ENCODE assay signal across 8 cellular contexts in genomic region chr19:36687214-36688056, GRCh38. TPM values are rescaled to one million over a fixed set of nuclear protein-coding genes. Genes with fewer than 3 reads are reported as not detected.
A peak's percentile ranks its signal among the peaks of the same experiment; 100 is the strongest.
DNase-seq lines count a peak whose midpoint lies in the region; ATAC-seq, FAIRE-seq and TF ChIP-seq lines count a peak whose summit lies in the region.

Gene ZNF567, plus strand, starts transcription at chr19:36687612. Its CDS starts 7,256 bp downstream, at chr19:36694868.

- H3K36me3 Mint-ChIP-seq in T-helper 1 cell treated with Interleukin-12 subunit alpha and Interleukin-12 subunit beta and Interleukin-4 antibody, amounts not matched to agents 30 μg/mL and 1 μg/mL, for 36 hours (ENCODE audit: low read depth) = peaks cover 63% of the 10 kb centered on the region

- H3K27ac ChIP-seq in right atrium auricular region (peak within 1 kb of the TSS; percentile 80 to 85), prostate gland (peak within 1 kb of the TSS; percentile 57 to 69), urinary bladder (ENCODE audit: low read depth) (peak within 1 kb of the TSS; percentile 31)

- H3K4me1 Mint-ChIP-seq in T-helper 1 cell treated with Interleukin-12 subunit alpha and Interleukin-12 subunit beta and Interleukin-4 antibody, amounts not matched to agents 30 μg/mL and 1 μg/mL, for 36 hours (ENCODE audit: low read depth) = peaks cover 31% of the 10 kb centered on the region

- DNase-seq in GM12892 (ENCODE audit: insufficient read length) (peak; percentile 95), NCI-H1694 (lab: John Stamatoyannopoulos, UW) (peak; percentile 94), anterior cingulate cortex (lab: John Stamatoyannopoulos, UW) (peak; percentile 66 to 99 (median 95)), right atrium auricular region (ENCODE audit: low spot score) (peak; percentile 98), prostate gland (ENCODE audit: low spot score) (peak; percentile 98)

- peak within 1 kb of the TSS; percentile 96 for H3K27ac Mint-ChIP-seq in T-helper 1 cell treated with Interleukin-12 subunit alpha and Interleukin-12 subunit beta and Interleukin-4 antibody, amounts not matched to agents 30 μg/mL and 1 μg/mL, for 36 hours

- peaks cover 48% of the 10 kb centered on the region for H3K9me3 Mint-ChIP-seq in T-helper 1 cell treated with Interleukin-12 subunit alpha and Interleukin-12 subunit beta and Interleukin-4 antibody, amounts not matched to agents 30 μg/mL and 1 μg/mL, for 36 hours

- ATAC-seq in HG02840 (IDR thresholded peaks at IDR 0.05; ENCODE audit: low FRiP score, unreplicated experiment) = peak; percentile 93

- H3K36me3 ChIP-seq in right atrium auricular region (peaks cover 27% of the 10 kb centered on the region), prostate gland (peaks cover 0 to 13% of the 10 kb centered on the region in 2 donors), urinary bladder (ENCODE audit: insufficient read depth) (peaks cover 8% of the 10 kb centered on the region)

- peaks cover 4% of the 10 kb centered on the region for H3K27me3 Mint-ChIP-seq in T-helper 1 cell treated with Interleukin-12 subunit alpha and Interleukin-12 subunit beta and Interleukin-4 antibody, amounts not matched to agents 30 μg/mL and 1 μg/mL, for 36 hours (ENCODE audit: low read depth)

- intact Hi-C loops in prostate gland (cut with DNase I) = no loop called here

- peaks cover 0 to 21% of the 10 kb centered on the region in 2 donors for H3K4me1 ChIP-seq in right atrium auricular region
- no peaks in the 10 kb centered on the region for H3K4me1 ChIP-seq in prostate gland (replicated peaks)
- H3K4me1 ChIP-seq in urinary bladder (ENCODE audit: insufficient read depth) = peaks cover 2% of the 10 kb centered on the region

- peak; percentile 85 for TF ChIP-seq POLR2A in GM12892 (IDR thresholded peaks at IDR 0.05; ENCODE audit: low read depth, low read length)
- TF ChIP-seq POLR2A in prostate gland (IDR thresholded peaks at IDR 0.05) = peak; percentile 65

- H3K4me3 ChIP-seq in right atrium auricular region = peak within 1 kb of the TSS; percentile 84 to 89
- peak within 1 kb of the TSS; percentile 57 to 80 for H3K4me3 ChIP-seq in prostate gland
- peak within 1 kb of the TSS; percentile 79 for H3K4me3 ChIP-seq in urinary bladder (ENCODE audit: low read depth, low read length)

- H3K4me3 Mint-ChIP-seq in T-helper 1 cell treated with Interleukin-12 subunit alpha and Interleukin-12 subunit beta and Interleukin-4 antibody, amounts not matched to agents 30 μg/mL and 1 μg/mL, for 36 hours = peak within 1 kb of the TSS; percentile 97

- TF ChIP-seq CTCF in right atrium auricular region (IDR thresholded peaks at IDR 0.05) (no peak), prostate gland (IDR thresholded peaks at IDR 0.05) (peak in 1 of 4 experiments; percentile 17)

- under 1% methylated on average over 69 of the region's 69 CpGs for WGBS in prostate gland
- WGBS in urinary bladder = under 1% methylated on average over 69 of the region's 69 CpGs

- H3K27me3 ChIP-seq in right atrium auricular region (no peaks in the 10 kb centered on the region), prostate gland (replicated peaks; ENCODE audit: insufficient read depth) (no peaks in the 10 kb centered on the region)

- peaks cover 0 to 10% of the 10 kb centered on the region in 2 donors for H3K9me3 ChIP-seq in right atrium auricular region
- H3K9me3 ChIP-seq in prostate gland = no peaks in the 10 kb centered on the region

- FAIRE-seq in GM12892 (lab: Jason Lieb, UNC) = peak; percentile 98

RNA-seq across cellular contexts. Expression of gene ZNF567, which starts in this region (rescaled TPM):
- 8.0 TPM for polyA plus RNA-seq in GM12892 (2012; ENCODE audit: missing spikeins)
- 1 to 10 TPM; 4.0 to 5.6 TPM for total RNA-seq in right atrium auricular region
- total RNA-seq in prostate gland = 10 to 100 TPM; 10.4 to 10.9 TPM
- 22.9 TPM for total RNA-seq in urinary bladder
- polyA plus RNA-seq in urinary bladder = 5.2 TPM

Comparison
In these comparisons a context has a peak if more than half of its experiments do, and no peak if none do; other contexts are left out.
1. Peak in every context shown above with its lines: DNase-seq, ATAC-seq, H3K4me3 ChIP-seq and H3K27ac ChIP-seq.
2. H3K27ac ChIP-seq: peak in every context shown above with its lines; median percentile 82 in right atrium auricular region; 63 in prostate gland; 31 in urinary bladder.